8 cellular contexts compared by ENCODE assay signal in the genomic region with DNA sequence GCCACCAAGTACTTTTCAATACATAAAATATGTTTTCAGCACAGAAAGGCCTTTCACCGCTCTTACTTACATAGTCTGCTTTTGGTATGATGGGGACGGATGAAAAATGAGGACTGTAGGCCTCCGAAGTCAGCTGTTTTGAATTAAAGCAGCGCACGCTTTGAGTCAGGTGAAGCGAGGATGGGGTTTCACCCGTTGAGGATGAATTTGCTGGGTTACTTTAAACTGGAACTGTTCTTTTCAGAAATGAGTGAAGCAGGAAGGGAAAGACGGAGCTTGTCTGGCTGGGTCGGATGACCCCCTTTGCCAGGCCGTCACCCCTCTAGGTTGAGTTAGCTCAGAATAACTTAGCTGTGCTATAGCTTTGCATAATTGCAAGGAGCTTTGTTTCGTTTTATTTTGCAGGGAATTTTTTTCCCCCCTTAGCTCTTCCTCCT. TPM values are rescaled to one million over a fixed set of nuclear protein-coding genes. Genes with fewer than 3 reads are reported as not detected.
A peak's percentile ranks its signal among the peaks of the same experiment; 100 is the strongest.
DNase-seq lines count a peak whose midpoint lies in the region; ATAC-seq and TF ChIP-seq lines count a peak whose summit lies in the region.

No MANE protein-coding gene starts in this region.

- peaks cover 47% of the 10 kb centered on the region for H3K4me1 ChIP-seq in mucosa of stomach (ENCODE audit: control insufficient read depth, insufficient read depth, low read length)

- H3K36me3 ChIP-seq in SU-DHL-6 (ENCODE audit: low read length) (no peaks in the 10 kb centered on the region), mucosa of stomach (ENCODE audit: control insufficient read depth, insufficient read depth, low read length) (no peaks in the 10 kb centered on the region)

- H3K27me3 Mint-ChIP-seq in glutamatergic neuron (ENCODE audit: unreplicated experiment), result peaks cover 2% of the 10 kb centered on the region

- H3K27me3 ChIP-seq in SU-DHL-6 (ENCODE audit: low read length), result no peaks in the 10 kb centered on the region
- H3K27me3 ChIP-seq in mucosa of stomach (ENCODE audit: control insufficient read depth, insufficient read depth, low read length), result no peaks in the 10 kb centered on the region

- peaks cover 2% of the 10 kb centered on the region for H3K9me3 Mint-ChIP-seq in glutamatergic neuron (ENCODE audit: unreplicated experiment)

- H3K4me1 Mint-ChIP-seq in glutamatergic neuron (ENCODE audit: low read depth, unreplicated experiment), result peaks cover 28% of the 10 kb centered on the region

- no peaks in the 10 kb centered on the region for H4K20me1 ChIP-seq in SU-DHL-6 (ENCODE audit: low read depth, low read length)

- H3K27ac Mint-ChIP-seq in glutamatergic neuron (ENCODE audit: unreplicated experiment), result no peak overlapping the region

- peak overlapping the region; percentile 97 for H3K27ac ChIP-seq in SU-DHL-6 (ENCODE audit: low read depth, low read length)

- H3K79me2 ChIP-seq in SU-DHL-6 (ENCODE audit: insufficient read depth, low read length), result peaks cover 83% of the 10 kb centered on the region

- H3K9me2 ChIP-seq in SU-DHL-6 (replicated peaks; ENCODE audit: insufficient read depth, low read length), result no peaks in the 10 kb centered on the region

- no peak overlapping the region for H2AFZ ChIP-seq in SU-DHL-6 (ENCODE audit: low read depth, low read length, severe bottlenecking)

- peak; percentile 52 for DNase-seq in GM12864 (ENCODE audit: low read depth)
- no peak for DNase-seq in DMS 273 treated with DMSO at 0.1 percent for 48 hours (lab: John Stamatoyannopoulos, UW)
- DNase-seq in glutamatergic neuron, result no peak

- peak; percentile 27 for ATAC-seq in GM21737 (IDR thresholded peaks at IDR 0.05; ENCODE audit: unreplicated experiment)
- no peak for ATAC-seq in GM18873 (IDR thresholded peaks at IDR 0.05; ENCODE audit: low FRiP score, unreplicated experiment)
- ATAC-seq in HG03520 (IDR thresholded peaks at IDR 0.05; ENCODE audit: unreplicated experiment), result no peak

- no peaks in the 10 kb centered on the region for H3K36me3 Mint-ChIP-seq in glutamatergic neuron (ENCODE audit: unreplicated experiment)

- H3K9me3 ChIP-seq in SU-DHL-6 (ENCODE audit: insufficient read depth, low read length) (no peaks in the 10 kb centered on the region), mucosa of stomach (ENCODE audit: control insufficient read depth, low read length) (no peaks in the 10 kb centered on the region)

- TF ChIP-seq CTCF in GM12864 (IDR thresholded peaks at IDR 0.05; ENCODE audit: low read depth, low read length, missing control alignments) (no peak), SU-DHL-6 (IDR thresholded peaks at IDR 0.05; ENCODE audit: insufficient read depth, low read length, poor library complexity, severe bottlenecking) (no peak), glutamatergic neuron (IDR thresholded peaks at IDR 0.05; ENCODE audit: partially characterized antibody, unreplicated experiment) (no peak)

- peak overlapping the region; percentile 77 for H3K9ac ChIP-seq in SU-DHL-6 (ENCODE audit: low read length)
- peak overlapping the region; percentile 52 for H3K9ac ChIP-seq in mucosa of stomach (ENCODE audit: low read length)

- H3K4me3 ChIP-seq in GM12864 (ENCODE audit: low read depth, low read length) (no peak overlapping the region), SU-DHL-6 (ENCODE audit: insufficient read depth, low read length, poor library complexity, severe bottlenecking) (peak overlapping the region; percentile 40), mucosa of stomach (ENCODE audit: low read length) (no peak overlapping the region)

- peak overlapping the region; percentile 90 for H3K4me2 ChIP-seq in SU-DHL-6 (ENCODE audit: low read depth, low read length, poor library complexity, severe bottlenecking)

- H3F3A ChIP-seq in SU-DHL-6 (ENCODE audit: insufficient read depth), result peaks cover 97% of the 10 kb centered on the region

- H3K4me3 Mint-ChIP-seq in glutamatergic neuron (ENCODE audit: unreplicated experiment), result no peak overlapping the region

RNA-seq across cellular contexts. Expression of a gene that starts 40.0 kb away (rescaled TPM):
- 56.5 TPM for total RNA-seq in glutamatergic neuron (ENCODE audit: unreplicated experiment)
